In the genomic region with DNA sequence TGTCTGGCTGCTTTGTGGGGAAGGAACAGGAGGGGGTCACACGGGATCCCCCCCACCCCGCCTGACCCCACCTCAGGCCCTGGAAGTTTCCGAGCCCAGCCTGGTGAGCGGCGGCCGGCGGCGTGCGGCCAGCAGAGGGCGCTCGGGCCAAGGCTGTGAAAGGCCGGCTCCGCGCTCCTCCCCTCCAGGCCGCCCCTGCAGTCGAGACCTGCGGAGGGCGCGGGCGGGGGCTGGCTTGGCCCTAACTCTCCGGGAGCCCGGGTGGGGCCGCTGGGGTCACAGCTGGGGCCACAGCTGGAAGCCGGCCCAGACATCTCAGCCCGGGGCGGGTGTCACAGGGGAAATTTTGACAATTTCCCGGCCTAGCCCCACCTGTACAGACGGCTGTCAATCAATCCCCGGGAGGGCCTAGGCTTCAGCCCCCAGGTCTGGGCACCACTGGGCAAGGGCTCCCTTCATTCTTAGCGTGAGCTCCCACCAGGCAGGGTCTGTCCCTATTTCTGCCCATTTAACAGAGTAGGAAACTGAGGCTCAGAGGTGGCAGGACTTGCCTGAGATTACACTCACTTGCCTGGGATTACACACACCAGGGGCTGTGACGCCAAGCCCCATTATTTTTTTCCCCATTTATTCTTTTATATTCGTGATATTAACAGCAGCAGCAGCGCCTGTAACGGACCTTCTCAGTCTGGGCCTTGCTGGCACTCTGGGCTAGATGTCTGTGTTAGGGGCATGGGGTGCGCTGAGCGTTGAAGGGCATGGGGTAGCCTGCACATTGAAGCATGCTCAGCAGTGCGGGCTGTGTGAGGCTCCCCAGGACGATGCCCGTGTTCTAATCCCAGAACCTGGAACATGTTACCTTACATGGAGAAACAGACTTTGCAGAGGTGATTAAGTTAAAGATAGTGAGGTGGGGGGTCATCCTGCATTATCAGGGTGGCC, we compare ENCODE assay signal across 8 cellular contexts. TPM values are rescaled to one million over a fixed set of nuclear protein-coding genes. Genes with fewer than 3 reads are reported as not detected.
A peak's percentile ranks its signal among the peaks of the same experiment; 100 is the strongest.
DNase-seq lines count a peak whose midpoint lies in the region; ATAC-seq, FAIRE-seq and TF ChIP-seq lines count a peak whose summit lies in the region.

No MANE protein-coding gene starts in this region.

- peak overlapping the region; percentile 34 for H3K4me3 ChIP-seq in A549
- peak overlapping the region in 1 of 2 donors; percentile 25 for H3K4me3 ChIP-seq in ascending aorta

- no peak for FAIRE-seq in A549 (lab: Jason Lieb, UNC)

- no peaks in the 10 kb centered on the region for H3K9me3 ChIP-seq in A549
- H3K9me3 ChIP-seq in ascending aorta = no peaks in the 10 kb centered on the region

- peak; percentile 67 to 91 for ATAC-seq in A549
- ATAC-seq in HG02884 (IDR thresholded peaks at IDR 0.05; ENCODE audit: unreplicated experiment) = no peak

- H3K27ac ChIP-seq in A549 (peak overlapping the region; percentile 56 to 83; a peak in 4 of 6 replicates), ascending aorta (no peak overlapping the region)

- DNase-seq in A549 (ENCODE audit: low read depth in 1 of 2, low spot score in 1 of 2) (peak; percentile 53 to 75), GM13976 (ENCODE audit: low spot score) (peak; percentile 93), Kasumi-1 (lab: John Stamatoyannopoulos, UW) (peak; percentile 35 to 37), T-helper 9 cell (peak; percentile 74), ascending aorta (ENCODE audit: low spot score in 2 of 2) (peak in 1 of 2 donors; percentile 82), hippocampal formation (lab: John Stamatoyannopoulos, UW) (peak; percentile 28 to 35)
- peak; percentile 78 for DNase-seq in stimulated activated CD4-positive, alpha-beta T cell treated with anti-CD3 and anti-CD28 coated beads, Interleukin-12 subunit alpha, Interleukin-12 subunit beta, amount 100 ng/mL, for 4 hours

- POLR2A ChIA-PET in A549 (lab: Yijun Ruan, JAX) = no interaction called here

- in situ Hi-C loops in GM13976 (cut with MboI; ENCODE audit: low sequenced_read_pairs, unreplicated experiment) = loop anchor here (10.0 kb wide), 2 partner anchors 82 to 212 kb away; no protein-coding TSS in a partner anchor

- intact Hi-C loops in ascending aorta (cut with DNase I) = loop anchor here (1.0 to 5.0 kb wide), 3 partner anchors 55 to 612 kb away; no protein-coding TSS in a partner anchor

- H3K4me1 ChIP-seq in A549 (peaks cover 15% of the 10 kb centered on the region; the same call in 2 of the 3 replicates), ascending aorta (peaks cover 2 to 4% of the 10 kb centered on the region in 2 donors)

- CTCF ChIA-PET in A549 (lab: Yijun Ruan, JAX) = interaction anchor here (0.5 to 11.9 kb wide), 41 partner anchors 9 to 1858 kb away, joined by 3 to 388 read pairs (median 4); no protein-coding TSS in a partner anchor

- H3K4me2 ChIP-seq in A549 = peak overlapping the region; percentile 85

- no peak for TF ChIP-seq POLR2A in A549 (IDR thresholded peaks at IDR 0.05; ENCODE audit: low read length)

- no peaks in the 10 kb centered on the region for H3K27me3 ChIP-seq in ascending aorta

- TF ChIP-seq CTCF in A549 (IDR thresholded peaks at IDR 0.05) = peak; percentile 97
- TF ChIP-seq CTCF in GM13976 (IDR thresholded peaks at IDR 0.05; ENCODE audit: borderline replicate concordance, control extremely low read depth, extremely low read depth, insufficient read depth, missing control alignments) = peak; percentile 94
- TF ChIP-seq CTCF in ascending aorta (IDR thresholded peaks at IDR 0.05) = peak; percentile 90 to 99 (median 96)

- no peaks in the 10 kb centered on the region for H3K36me3 ChIP-seq in ascending aorta

- TF ChIP-seq RAD21 in A549 (conservative IDR thresholded peaks at IDR 0.05 in 1 of 2, IDR thresholded peaks at IDR 0.05 in 1 of 2) = peak; percentile 93 to 99

- 40% methylated on average over 15 of the region's 39 CpGs for WGBS in A549 (ENCODE audit: missing lambda C conversion rate)

- no peak for TF ChIP-seq EP300 in A549 (IDR thresholded peaks at IDR 0.05)

TF ChIP-seq in A549, 52 proteins besides CTCF, POLR2A, EP300 and RAD21:
- TF ChIP-seq TFCP2L1 (CRISPR knock-in tag; IDR thresholded peaks at IDR 0.05) (no peak), SMC3 (IDR thresholded peaks at IDR 0.05) (peak; percentile 100), USF2 (IDR thresholded peaks at IDR 0.05) (no peak), PBX3 (IDR thresholded peaks at IDR 0.05) (peak; percentile 53; the same call in 1 of the 2 replicates), JUN (IDR thresholded peaks at IDR 0.05) (0 out of 5 replicates have a peak, but pooled peaks of 1 of the 2 experiments have one; percentile 10), KDM1A (IDR thresholded peaks at IDR 0.05; ENCODE audit: low read depth) (peak; percentile 26; the same call in 1 of the 2 replicates), HOXA7 (CRISPR knock-in tag; IDR thresholded peaks at IDR 0.05) (no peak)

RNA-seq across cellular contexts. Expression of gene ZBP1, which starts 23.0 kb away (rescaled TPM):
- polyA plus RNA-seq in A549 (2011; rRNA removed) = not detected in 2 replicates
- not detected in 2 replicates for polyA plus RNA-seq in A549 (2012; cell fraction: cytosol; rRNA removed)
- 0.02 and 0.05 TPM in 2 replicates for polyA plus RNA-seq in A549 (2012; cell fraction: nucleus; rRNA removed)
- polyA plus RNA-seq in A549 (2017; fragmentation: RNase III; extraction: RNeasy Plus Mini Kit Qiagen cat#74134 plus additional on column Dnase treatment) = 0.05 to 0.07 TPM (median 0.05 TPM) in 3 replicates
- polyA minus RNA-seq in A549 (2011; rRNA and poly(A)+ RNA removed) = not detected in 2 replicates
- total RNA-seq in ascending aorta = not detected

RNA-seq across cellular contexts. Expression of gene PCK1, which starts 36.4 kb away (rescaled TPM):
- polyA plus RNA-seq in A549 (2011; rRNA removed) = 0.12 and 0.21 TPM in 2 replicates
- polyA plus RNA-seq in A549 (2012; cell fraction: cytosol; rRNA removed) = 0.03 TPM in 1 of 2 replicates, not detected in the other
- 0.05 and 0.12 TPM in 2 replicates for polyA plus RNA-seq in A549 (2012; cell fraction: nucleus; rRNA removed)
- polyA plus RNA-seq in A549 (2017; fragmentation: RNase III; extraction: RNeasy Plus Mini Kit Qiagen cat#74134 plus additional on column Dnase treatment) = 0.04 to 0.07 TPM in 2 of 3 replicates, not detected in the other
- 1.8 and 1.9 TPM in 2 replicates for polyA minus RNA-seq in A549 (2011; rRNA and poly(A)+ RNA removed)
- total RNA-seq in ascending aorta = 7.7 TPM

Comparison
In these comparisons a context has a peak if more than half of its experiments do, and no peak if none do; other contexts are left out.
1. H3K27ac ChIP-seq: peak in A549 (2 of 2); none in ascending aorta (0 of 2).
2. Peak in every context shown above with its lines, with median percentiles within 50 percentile points of each other: CTCF ChIP-seq.